1 cellular context compared by ENCODE assay signal in the genomic region with DNA sequence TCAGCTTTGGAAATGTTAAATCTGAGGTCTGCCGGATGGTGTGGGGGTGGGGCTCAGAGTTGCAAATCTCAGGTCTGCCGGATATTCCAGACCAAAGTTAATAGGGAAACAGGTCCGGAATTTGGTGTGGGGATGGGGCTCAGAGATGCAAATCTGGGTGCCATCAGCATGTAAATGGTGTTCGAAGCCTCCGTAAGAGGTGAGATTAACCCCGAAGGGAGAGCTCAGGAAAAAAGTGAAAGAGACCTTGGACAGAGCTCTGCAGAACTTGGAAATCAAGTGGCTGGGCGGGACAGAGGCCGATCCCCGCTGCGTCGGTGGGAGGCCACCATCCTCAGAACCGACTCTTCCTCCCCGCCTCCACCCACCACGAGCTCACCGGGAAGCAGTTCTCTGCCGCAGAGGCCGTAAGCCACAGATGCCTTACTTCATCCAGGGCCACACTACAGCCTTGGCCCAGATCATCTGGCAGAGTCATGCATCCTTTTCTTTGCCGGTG.
TF ChIP-seq lines count a peak whose summit lies in the region.

No MANE protein-coding gene starts in this region.

TF ChIP-seq in IMR-90, 13 proteins besides CTCF, POLR2A, EP300 and RAD21 (continued from another document):
- TF ChIP-seq ELK1 (IDR thresholded peaks at IDR 0.05; ENCODE audit: borderline replicate concordance, low read depth, low read length), result no peak
- no peak for TF ChIP-seq MAFK (IDR thresholded peaks at IDR 0.05; ENCODE audit: low read depth, low read length)
- no peak for TF ChIP-seq CHD1 (IDR thresholded peaks at IDR 0.05; ENCODE audit: low read depth, low read length)
- TF ChIP-seq SMC3 (IDR thresholded peaks at IDR 0.05; ENCODE audit: low read depth, low read length), result no peak
- TF ChIP-seq RCOR1 (IDR thresholded peaks at IDR 0.05; ENCODE audit: insufficient replicate concordance, low read length), result no peak
- TF ChIP-seq RFX5 (IDR thresholded peaks at IDR 0.05; ENCODE audit: low read depth, low read length), result no peak
- TF ChIP-seq BHLHE40 (IDR thresholded peaks at IDR 0.05; ENCODE audit: low read depth, low read length), result no peak
- TF ChIP-seq NFE2L2 (IDR thresholded peaks at IDR 0.05; ENCODE audit: low read depth, low read length), result no peak
- no peak for TF ChIP-seq MAZ (IDR thresholded peaks at IDR 0.05; ENCODE audit: borderline replicate concordance, low read depth, low read length)
- TF ChIP-seq FOS (IDR thresholded peaks at IDR 0.05; ENCODE audit: low read depth, low read length), result no peak
